Comparison of ENCODE assay signal across 8 cellular contexts in the genomic region with DNA sequence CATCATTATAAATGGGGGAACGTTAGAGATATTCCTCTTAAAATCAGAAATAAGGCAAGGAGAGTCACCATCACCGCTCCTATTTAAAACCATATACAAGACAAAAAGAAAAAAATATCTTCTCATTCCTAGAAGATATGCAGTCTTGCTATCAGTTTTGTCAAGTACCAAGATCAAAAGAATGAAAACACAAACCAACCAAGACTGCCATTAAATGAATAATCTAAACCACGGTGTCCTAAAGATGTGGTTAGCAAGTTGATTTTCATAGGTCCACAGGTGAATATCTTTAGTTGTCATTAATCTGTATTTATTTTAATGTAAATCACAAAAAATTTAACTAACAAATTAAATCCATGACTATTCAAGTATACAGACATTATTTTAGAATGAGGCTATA.
"Had no signal": no experiment of that assay in that cellular context is flagged by ENCODE, and none has a peak within 500 bp of the region (broad histone marks: within the 10 kb centered on the region; RNA-seq: fewer than 3 reads in every experiment).

No MANE protein-coding gene starts in this region.

- H3K27ac ChIP-seq: HL-60 had no signal

- H3K9me3 Mint-ChIP-seq: IgD-negative memory B cell had no signal

- DNase-seq: H9, HCEC 1CT had no signal

- H3K27ac Mint-ChIP-seq: GM23338, H9, IgD-negative memory B cell had no signal

- H3K27me3 Mint-ChIP-seq: IgD-negative memory B cell had no signal

- H3K4me3 Mint-ChIP-seq: GM23338, H9, IgD-negative memory B cell had no signal

- FAIRE-seq: H1, H54, HepG2 had no signal

- H3K4me2 ChIP-seq: GM23338 had no signal

- H2AFZ ChIP-seq: GM23338 had no signal

- ATAC-seq: GM23338, HepG2 had no signal

- H3K4me3 ChIP-seq: GM23338 had no signal
